8 cellular contexts compared by ENCODE assay signal in the genomic region with DNA sequence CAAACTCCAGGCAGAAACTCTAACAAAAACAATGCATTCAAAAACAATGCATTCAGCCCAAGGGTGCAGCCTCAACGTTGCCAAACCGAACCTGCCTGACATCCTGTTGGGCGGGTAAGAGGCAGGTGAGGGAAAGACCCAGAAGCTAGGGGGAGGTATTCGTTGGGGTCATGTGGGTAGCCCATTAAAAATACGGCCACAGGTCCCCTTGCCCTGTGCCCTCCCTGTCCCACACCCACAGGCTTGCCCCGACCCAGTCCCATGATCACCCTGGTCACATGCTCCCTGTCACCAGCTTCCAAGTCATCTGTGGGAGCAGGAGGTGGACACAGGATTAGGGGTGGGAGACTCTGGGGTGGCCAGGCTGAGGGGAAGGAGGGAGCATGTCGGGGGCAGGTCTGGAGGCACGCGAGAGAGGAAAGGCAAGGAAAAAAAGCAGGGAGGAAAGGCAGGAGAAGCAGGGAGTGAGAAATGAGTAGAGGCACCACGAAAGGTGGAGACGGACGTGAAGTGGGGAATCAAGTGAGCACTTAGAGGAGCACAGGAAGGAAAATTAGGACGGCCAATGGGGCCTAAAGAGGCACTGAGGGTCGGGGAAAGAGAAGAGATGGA. TPM values are rescaled to one million over a fixed set of nuclear protein-coding genes. Genes with fewer than 3 reads are reported as not detected.
DNase-seq lines count a peak whose midpoint lies in the region; ATAC-seq and TF ChIP-seq lines count a peak whose summit lies in the region.

No MANE protein-coding gene starts in this region.

- TF ChIP-seq CTCF in brain (conservative IDR thresholded peaks at IDR 0.05): no peak
- TF ChIP-seq CTCF in omental fat pad (IDR thresholded peaks at IDR 0.05): no peak

- H3K36me3 Mint-ChIP-seq in brain: no peaks in the 10 kb centered on the region

- peaks cover 43% of the 10 kb centered on the region for H3K4me1 Mint-ChIP-seq in brain

- H3K4me3 ChIP-seq in stomach smooth muscle (ENCODE audit: low read length in 2 of 2): peak overlapping the region; percentile 80 to 86

- peak overlapping the region; percentile 83 to 86 for H3K9ac ChIP-seq in stomach smooth muscle (ENCODE audit: low read length in 2 of 2)

- H3K36me3 ChIP-seq in stomach smooth muscle (ENCODE audit: control insufficient read depth in 2 of 2, insufficient read depth in 2 of 2, low read length in 2 of 2): no peaks in the 10 kb centered on the region

- H3K27me3 ChIP-seq in layer of hippocampus (ENCODE audit: control insufficient read depth, insufficient read depth, low read length) (no peaks in the 10 kb centered on the region), stomach smooth muscle (ENCODE audit: control insufficient read depth in 1 of 2, insufficient read depth in 2 of 2, low read length in 2 of 2) (no peaks in the 10 kb centered on the region)

- DNase-seq in activated T-cell treated with anti-CD3 and anti-CD28 coated beads, Interleukin-2, amount 50 U/mL, for 1 hour: peak; percentile 42
- DNase-seq in activated T-cell treated with anti-CD3 and anti-CD28 coated beads for 4 hours (no peak), OCI-M1 (lab: John Stamatoyannopoulos, UW) (peak; percentile 72), omental fat pad (ENCODE audit: low spot score) (no peak), NCI-H1048 (lab: John Stamatoyannopoulos, UW) (no peak)

- no peaks in the 10 kb centered on the region for H3K9me3 Mint-ChIP-seq in brain

- H3K27ac Mint-ChIP-seq in brain: peak overlapping the region; percentile 97 to 99 (median 98)

- H3K27me3 Mint-ChIP-seq in brain: peaks cover 6% of the 10 kb centered on the region

- no peak for ATAC-seq in omental fat pad (ENCODE audit: low FRiP score)

- H3K4me1 ChIP-seq in stomach smooth muscle (ENCODE audit: control insufficient read depth, insufficient read depth, low read length): peaks cover 25% of the 10 kb centered on the region

- peak overlapping the region; percentile 91 to 99 (median 96) for H3K4me3 Mint-ChIP-seq in brain

- H3K9me3 ChIP-seq in stomach smooth muscle (ENCODE audit: control insufficient read depth in 2 of 2, low read length in 2 of 2): no peaks in the 10 kb centered on the region

- peak overlapping the region; percentile 96 for H3K27ac ChIP-seq in layer of hippocampus (ENCODE audit: low read depth, low read length)
- peak overlapping the region; percentile 84 for H3K27ac ChIP-seq in stomach smooth muscle (ENCODE audit: low read length)

RNA-seq across cellular contexts. Expression of gene PLA2G6, which starts 0.7 kb away (rescaled TPM):
- polyA plus RNA-seq in brain (ENCODE audit: insufficient read depth, low read depth, low replicate concordance): 30.3 TPM
- total RNA-seq in omental fat pad: 10 to 100 TPM; 30.8 to 58.5 (median 45.1) TPM

RNA-seq across cellular contexts. Expression of gene MAFF, which starts 20.8 kb away (rescaled TPM):
- 10.5 TPM for polyA plus RNA-seq in brain (ENCODE audit: insufficient read depth, low read depth, low replicate concordance)
- total RNA-seq in omental fat pad: 100 to 1,000 TPM in 3 of 4 donors, 10 to 100 TPM in 1; 73.9 to 334 (median 202) TPM

Comparison
In these comparisons a context has a peak if more than half of its experiments do, and no peak if none do; other contexts are left out.
1. DNase-seq: peak in activated T-cell treated with anti-CD3 and anti-CD28 coated beads, Interleukin-2, amount 50 U/mL, for 1 hour (single experiment) and OCI-M1 (single experiment); none in activated T-cell treated with anti-CD3 and anti-CD28 coated beads for 4 hours (single experiment), omental fat pad (single experiment) and NCI-H1048 (single experiment).